In genomic region chr3:46987485-46988401, GRCh38 we compare ENCODE assay signal across 8 cellular contexts. TPM values are rescaled to one million over a fixed set of nuclear protein-coding genes. Genes with fewer than 3 reads are reported as not detected.
DNase-seq lines count a peak whose midpoint lies in the region; ATAC-seq, FAIRE-seq and TF ChIP-seq lines count a peak whose summit lies in the region.

No MANE protein-coding gene starts in this region.

- H3K4me1 ChIP-seq in right cardiac atrium (ENCODE audit: control insufficient read depth, insufficient read depth, low read length): peaks cover 4% of the 10 kb centered on the region

- 57% methylated on average over 26 of the region's 26 CpGs for WGBS in right cardiac atrium

- no peaks in the 10 kb centered on the region for H3K27me3 Mint-ChIP-seq in activated T-cell treated with anti-CD3 and anti-CD28 coated beads, Interleukin-2, amount 50 U/mL, for 24 hours

- peak; percentile 96 for DNase-seq in GM12892 (ENCODE audit: insufficient read length)
- DNase-seq in NOMO-1 treated with DMSO at 0.1 percent for 48 hours (lab: John Stamatoyannopoulos, UW; ENCODE audit: unreplicated experiment): peak; percentile 82
- DNase-seq in activated T-cell treated with anti-CD3 and anti-CD28 coated beads, Interleukin-2, amount 50 U/mL, for 24 hours: peak; percentile 90
- peak; percentile 82 to 90 (median 89) for DNase-seq in right cardiac atrium
- DNase-seq in stimulated activated CD4-positive, alpha-beta T cell treated with anti-CD3 and anti-CD28 coated beads, TNF-alpha, amount 100 ng/mL, for 4 hours (ENCODE audit: low read depth in 3 of 3): peak; percentile 67 to 74 (median 71)
- no peak for DNase-seq in AG08396 (ENCODE audit: low spot score)

- H3K27me3 ChIP-seq in right cardiac atrium (ENCODE audit: control insufficient read depth, insufficient read depth): no peaks in the 10 kb centered on the region

- intact Hi-C loops in right cardiac atrium (cut with DNase I): no loop called here

- no peak overlapping the region for H3K4me3 ChIP-seq in right cardiac atrium (ENCODE audit: low read length)

- TF ChIP-seq POLR2A in GM12892 (IDR thresholded peaks at IDR 0.05; ENCODE audit: low read depth, low read length): no peak; the same call in 1 of the 2 replicates

- no peaks in the 10 kb centered on the region for H3K9me3 Mint-ChIP-seq in activated T-cell treated with anti-CD3 and anti-CD28 coated beads, Interleukin-2, amount 50 U/mL, for 24 hours

- peak; percentile 98 for FAIRE-seq in GM12892 (lab: Jason Lieb, UNC)

- H3K27ac Mint-ChIP-seq in activated T-cell treated with anti-CD3 and anti-CD28 coated beads, Interleukin-2, amount 50 U/mL, for 24 hours: peak overlapping the region; percentile 97

- peaks cover 67% of the 10 kb centered on the region for H3K36me3 Mint-ChIP-seq in activated T-cell treated with anti-CD3 and anti-CD28 coated beads, Interleukin-2, amount 50 U/mL, for 24 hours (ENCODE audit: low read depth)

- ATAC-seq in HG02763 (IDR thresholded peaks at IDR 0.05; ENCODE audit: unreplicated experiment) (peak; percentile 62), right cardiac atrium (peak; percentile 67 to 86), SK-N-SH treated with all-trans-retinoic acid at 6 μM for 48 hours (no peak)

- H3K4me1 Mint-ChIP-seq in activated T-cell treated with anti-CD3 and anti-CD28 coated beads, Interleukin-2, amount 50 U/mL, for 24 hours (ENCODE audit: low read depth): peaks cover 68% of the 10 kb centered on the region

- peak overlapping the region; percentile 39 for H3K27ac ChIP-seq in right cardiac atrium (ENCODE audit: low read length)

- peak overlapping the region; percentile 78 for H3K4me3 Mint-ChIP-seq in activated T-cell treated with anti-CD3 and anti-CD28 coated beads, Interleukin-2, amount 50 U/mL, for 24 hours

- H3K9me3 ChIP-seq in right cardiac atrium (ENCODE audit: control insufficient read depth, low read length): no peaks in the 10 kb centered on the region

TF ChIP-seq in SK-N-SH treated with all-trans-retinoic acid at 6 μM for 48 hours, 23 proteins besides CTCF, POLR2A, EP300 and RAD21:
- TF ChIP-seq ZNF8 (CRISPR knock-in tag; IDR thresholded peaks at IDR 0.05): no peak
- TF ChIP-seq BACH2 (CRISPR knock-in tag; IDR thresholded peaks at IDR 0.05; ENCODE audit: borderline replicate concordance): no peak
- no peak for TF ChIP-seq ZNF70 (CRISPR knock-in tag; IDR thresholded peaks at IDR 0.05)
- no peak for TF ChIP-seq RARB (CRISPR knock-in tag; IDR thresholded peaks at IDR 0.05)
- TF ChIP-seq ESRRG (CRISPR knock-in tag; IDR thresholded peaks at IDR 0.05): no peak
- TF ChIP-seq ZFP3 (CRISPR knock-in tag; IDR thresholded peaks at IDR 0.05): no peak
- TF ChIP-seq TSHZ2 (CRISPR knock-in tag; IDR thresholded peaks at IDR 0.05): no peak
- no peak for TF ChIP-seq GLIS3 (CRISPR knock-in tag; IDR thresholded peaks at IDR 0.05)
- TF ChIP-seq ZC3H10 (CRISPR knock-in tag; IDR thresholded peaks at IDR 0.05): no peak
- no peak for TF ChIP-seq ISL1 (CRISPR knock-in tag; IDR thresholded peaks at IDR 0.05)
- TF ChIP-seq CREB5 (CRISPR knock-in tag; IDR thresholded peaks at IDR 0.05; ENCODE audit: low read depth): no peak
- no peak for TF ChIP-seq TCF4 (CRISPR knock-in tag; IDR thresholded peaks at IDR 0.05; ENCODE audit: borderline replicate concordance)
- no peak for TF ChIP-seq CSRNP3 (CRISPR knock-in tag; IDR thresholded peaks at IDR 0.05)
- TF ChIP-seq, protein P1, sequence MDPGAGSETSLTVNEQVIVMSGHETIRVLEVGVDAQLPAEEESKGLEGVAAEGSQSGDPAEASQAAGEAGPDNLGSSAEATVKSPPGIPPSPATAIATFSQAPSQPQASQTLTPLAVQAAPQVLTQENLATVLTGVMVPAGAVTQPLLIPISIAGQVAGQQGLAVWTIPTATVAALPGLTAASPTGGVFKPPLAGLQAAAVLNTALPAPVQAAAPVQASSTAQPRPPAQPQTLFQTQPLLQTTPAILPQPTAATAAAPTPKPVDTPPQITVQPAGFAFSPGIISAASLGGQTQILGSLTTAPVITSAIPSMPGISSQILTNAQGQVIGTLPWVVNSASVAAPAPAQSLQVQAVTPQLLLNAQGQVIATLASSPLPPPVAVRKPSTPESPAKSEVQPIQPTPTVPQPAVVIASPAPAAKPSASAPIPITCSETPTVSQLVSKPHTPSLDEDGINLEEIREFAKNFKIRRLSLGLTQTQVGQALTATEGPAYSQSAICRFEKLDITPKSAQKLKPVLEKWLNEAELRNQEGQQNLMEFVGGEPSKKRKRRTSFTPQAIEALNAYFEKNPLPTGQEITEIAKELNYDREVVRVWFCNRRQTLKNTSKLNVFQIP (CRISPR knock-in tag; IDR thresholded peaks at IDR 0.05; ENCODE audit: borderline replicate concordance, low read depth): no peak
- TF ChIP-seq OSR1 (CRISPR knock-in tag; IDR thresholded peaks at IDR 0.05): no peak
- no peak for TF ChIP-seq PPARA (CRISPR knock-in tag; IDR thresholded peaks at IDR 0.05; ENCODE audit: borderline replicate concordance)
- no peak for TF ChIP-seq ARNTL (CRISPR knock-in tag; IDR thresholded peaks at IDR 0.05; ENCODE audit: borderline replicate concordance, low read depth)
- TF ChIP-seq SNAI2 (CRISPR knock-in tag; IDR thresholded peaks at IDR 0.05): no peak
- TF ChIP-seq CSDC2 (CRISPR knock-in tag; IDR thresholded peaks at IDR 0.05): no peak

RNA-seq across cellular contexts. Expression of gene NBEAL2, which starts 8.3 kb away (rescaled TPM):
- polyA plus RNA-seq in GM12892 (2012; ENCODE audit: missing spikeins): 79.6 TPM
- total RNA-seq in right cardiac atrium: 10 to 100 TPM; 15.9 to 20.1 (median 17.3) TPM
- polyA plus RNA-seq in right cardiac atrium: 13.7 TPM

RNA-seq across cellular contexts. Expression of gene CCDC12, which starts 11.2 kb away (rescaled TPM):
- polyA plus RNA-seq in GM12892 (2012; ENCODE audit: missing spikeins): 48.6 TPM
- 10 to 100 TPM; 31.2 to 37.7 (median 34.2) TPM for total RNA-seq in right cardiac atrium
- 58.0 TPM for polyA plus RNA-seq in right cardiac atrium
